In genomic region chr3:105722943-105723556, GRCh38 we compare ENCODE assay signal across 9 cellular contexts.
DNase-seq lines count a peak whose midpoint lies in the region; ATAC-seq, FAIRE-seq and TF ChIP-seq lines count a peak whose summit lies in the region.
"Had no signal": no experiment of that assay in that cellular context is flagged by ENCODE, and none has a peak within 500 bp of the region (broad histone marks: within the 10 kb centered on the region; RNA-seq: fewer than 3 reads in every experiment).

No MANE protein-coding gene starts in this region.

- in situ Hi-C loops in HAP-1 (cut with MboI; ENCODE audit: low sequenced_read_pairs) = no loop called here

- H3K27ac ChIP-seq in CD4-positive, CD25-positive, alpha-beta regulatory T cell (ENCODE audit: insufficient read depth, low read length, poor library complexity, severe bottlenecking) = no peak overlapping the region
- H3K27ac ChIP-seq in prostate gland = no peak overlapping the region

- ATAC-seq in CD4-positive, CD25-positive, alpha-beta regulatory T cell (ENCODE audit: low read depth in 2 of 2) = peak; percentile 92
- ATAC-seq in GM19395 (IDR thresholded peaks at IDR 0.05; ENCODE audit: unreplicated experiment) = peak; percentile 100
- ATAC-seq in HG03159 (IDR thresholded peaks at IDR 0.05; ENCODE audit: unreplicated experiment) = peak; percentile 100
- ATAC-seq in activated B cell treated with CpG ODN at 0.5 μM for 24 hours (ENCODE audit: low read depth) = peak; percentile 93

- CTCF ChIA-PET in activated B cell treated with CpG ODN at 0.5 μM for 24 hours (lab: Charles Lee) = no interaction called here

- H3K9me3 Mint-ChIP-seq in CD4-positive, CD25-positive, alpha-beta regulatory T cell = peaks cover 2 to 12% (median 3%) of the 10 kb centered on the region in 7 donors
- H3K9me3 Mint-ChIP-seq in activated B cell treated with CpG ODN at 0.5 μM for 24 hours = peaks cover 9% of the 10 kb centered on the region

- DNase-seq in CD4-positive, CD25-positive, alpha-beta regulatory T cell = peak in 1 of 3 donors; percentile 66
- DNase-seq in activated B cell treated with CpG ODN at 0.5 μM for 24 hours (no peak), prostate gland (ENCODE audit: low spot score) (no peak), HAP-1 (ENCODE audit: low spot score in 2 of 2) (no peak), D721Med (ENCODE audit: insufficient read length, low spot score) (no peak)
- DNase-seq in stimulated activated CD4-positive, alpha-beta T cell treated with anti-CD3 and anti-CD28 coated beads, Interleukin-2, amount 100 ng/mL, for 24 hours = no peak
- DNase-seq: NCI-H510A treated with DMSO at 0.1 percent for 48 hours had no signal

- no peaks in the 10 kb centered on the region for H3K9me3 ChIP-seq in CD4-positive, CD25-positive, alpha-beta regulatory T cell (ENCODE audit: control insufficient read depth in 2 of 2, low read length in 2 of 2)
- H3K9me3 ChIP-seq in prostate gland = no peaks in the 10 kb centered on the region
- no peaks in the 10 kb centered on the region for H3K9me3 ChIP-seq in HAP-1

- peak overlapping the region; percentile 43 for H3K4me3 ChIP-seq in CD4-positive, CD25-positive, alpha-beta regulatory T cell (ENCODE audit: low read depth, low read length)
- H3K4me3 ChIP-seq in prostate gland (no peak overlapping the region), HAP-1 (no peak overlapping the region)

- H3K27ac Mint-ChIP-seq in CD4-positive, CD25-positive, alpha-beta regulatory T cell = peak overlapping the region in 1 of 3 donors; percentile 47
- peak overlapping the region; percentile 88 for H3K27ac Mint-ChIP-seq in activated B cell treated with CpG ODN at 0.5 μM for 24 hours

- peaks cover 26 to 35% (median 33%) of the 10 kb centered on the region in 4 donors for H3K4me1 Mint-ChIP-seq in CD4-positive, CD25-positive, alpha-beta regulatory T cell
- H3K4me1 Mint-ChIP-seq in activated B cell treated with CpG ODN at 0.5 μM for 24 hours = peaks cover 19% of the 10 kb centered on the region

- no peaks in the 10 kb centered on the region for H3K27me3 ChIP-seq in CD4-positive, CD25-positive, alpha-beta regulatory T cell (ENCODE audit: control insufficient read depth, insufficient read depth, low read length)
- H3K27me3 ChIP-seq in prostate gland (replicated peaks; ENCODE audit: insufficient read depth) (no peaks in the 10 kb centered on the region), HAP-1 (ENCODE audit: low read depth) (no peaks in the 10 kb centered on the region)

- FAIRE-seq in D721Med (lab: Jason Lieb, UNC) = no peak

- intact Hi-C loops in activated B cell treated with CpG ODN at 0.5 μM for 24 hours (cut with micrococcal nuclease) (loop anchor here (1.0 to 5.0 kb wide), 9 partner anchors 31 to 533 kb away; partner anchors contain the start of genes ALCAM and CBLB), prostate gland (cut with DNase I) (no loop called here)

- peaks cover 8% of the 10 kb centered on the region for H3K4me1 ChIP-seq in CD4-positive, CD25-positive, alpha-beta regulatory T cell (ENCODE audit: control insufficient read depth, insufficient read depth, low read length, poor library complexity, severe bottlenecking)
- H3K4me1 ChIP-seq in prostate gland (replicated peaks) (no peaks in the 10 kb centered on the region), HAP-1 (no peaks in the 10 kb centered on the region)

- peaks cover 21% of the 10 kb centered on the region for H3K36me3 ChIP-seq in CD4-positive, CD25-positive, alpha-beta regulatory T cell (ENCODE audit: control insufficient read depth, insufficient read depth, low read length)
- no peaks in the 10 kb centered on the region for H3K36me3 ChIP-seq in prostate gland
- no peaks in the 10 kb centered on the region for H3K36me3 ChIP-seq in HAP-1 (replicated peaks)

- peak overlapping the region in 3 of 4 donors; percentile 43 to 50 (median 47) for H3K4me3 Mint-ChIP-seq in CD4-positive, CD25-positive, alpha-beta regulatory T cell
- peak overlapping the region; percentile 66 for H3K4me3 Mint-ChIP-seq in activated B cell treated with CpG ODN at 0.5 μM for 24 hours

- WGBS in prostate gland = 88% methylated on average over 3 of the region's 3 CpGs

- POLR2A ChIA-PET in activated B cell treated with CpG ODN at 0.5 μM for 24 hours (lab: Charles Lee) = no interaction called here

- H3K27me3 Mint-ChIP-seq in CD4-positive, CD25-positive, alpha-beta regulatory T cell = no peaks in the 10 kb centered on the region
- no peaks in the 10 kb centered on the region for H3K27me3 Mint-ChIP-seq in activated B cell treated with CpG ODN at 0.5 μM for 24 hours

- no peak for TF ChIP-seq POLR2A in prostate gland (IDR thresholded peaks at IDR 0.05)

- peaks cover 48% of the 10 kb centered on the region for H3K36me3 Mint-ChIP-seq in CD4-positive, CD25-positive, alpha-beta regulatory T cell
- H3K36me3 Mint-ChIP-seq in activated B cell treated with CpG ODN at 0.5 μM for 24 hours (ENCODE audit: low read depth) = peaks cover 30% of the 10 kb centered on the region

- TF ChIP-seq CTCF in activated B cell treated with CpG ODN at 0.5 μM for 24 hours (IDR thresholded peaks at IDR 0.05) (no peak), prostate gland (IDR thresholded peaks at IDR 0.05) (no peak), D721Med (IDR thresholded peaks at IDR 0.05; ENCODE audit: insufficient read depth, missing control alignments) (no peak)
